ENCODE assay signal across 31 cellular contexts in the genomic region with DNA sequence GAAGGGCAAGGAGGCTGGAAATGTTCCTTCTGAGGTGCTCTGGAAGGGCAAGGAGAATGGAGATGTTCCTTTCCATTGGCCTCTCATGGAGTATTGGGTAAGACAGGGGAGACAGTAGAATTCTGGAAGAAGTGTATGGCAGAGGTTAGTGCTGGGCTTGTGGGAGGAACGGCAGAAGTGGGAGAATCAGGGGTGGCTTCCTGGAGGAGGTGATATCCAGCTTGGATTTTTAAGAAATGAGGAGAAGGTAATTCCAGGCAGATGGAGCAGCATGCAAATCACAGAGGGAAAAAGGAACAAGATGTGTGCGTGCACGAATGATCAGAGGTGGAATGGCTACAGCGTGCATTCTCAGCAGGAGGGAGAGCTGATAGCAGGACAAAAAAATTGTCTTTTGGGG. TPM values are rescaled to one million over a fixed set of nuclear protein-coding genes. Genes with fewer than 3 reads are reported as not detected.
"Had no signal": no experiment of that assay in that cellular context is flagged by ENCODE, and none has a peak within 500 bp of the region (broad histone marks: within the 10 kb centered on the region; RNA-seq: fewer than 3 reads in every experiment).

No MANE protein-coding gene starts in this region.

- ATAC-seq: stimulated activated effector memory CD8-positive, alpha-beta T cell treated with anti-CD3 and anti-CD28 coated beads, Interleukin-12 subunit alpha, Interleukin-12 subunit beta, amount 100 ng/mL, for 72 hours; stimulated activated memory B cell treated with anti-CD40 and anti-IgM and Interleukin-4, amounts not matched to agents 10 μg/mL and 1 μg/mL and 100 μg/mL, for 72 hours; stimulated activated naive B cell treated with anti-CD40 and anti-IgM and Interleukin-4, amounts not matched to agents 10 μg/mL and 1 μg/mL and 100 μg/mL, for 72 hours; stimulated activated naive CD8-positive, alpha-beta T cell treated with anti-CD3 and anti-CD28 coated beads, Interleukin-15, amount 100 ng/mL, for 72 hours; stimulated activated naive CD8-positive, alpha-beta T cell treated with anti-CD3 and anti-CD28 coated beads, Interleukin-15, Interleukin-2, amounts not matched to agents 100 U/mL and 50 U/mL, for 24 hours; upper lobe of right lung had no signal

- H3K9me3 ChIP-seq: stomach, suprapubic skin, testis, thoracic aorta, thyroid gland, tibial artery, tibial nerve, transverse colon, upper lobe of left lung, upper lobe of right lung, uterus, vagina had no signal

- FAIRE-seq: urothelium cell line had no signal

- H3K4me3 Mint-ChIP-seq: stimulated activated effector memory CD8-positive, alpha-beta T cell treated with anti-CD3 and anti-CD28 coated beads, Interleukin-12 subunit alpha, Interleukin-12 subunit beta, amount 100 ng/mL, for 72 hours; stimulated activated memory B cell treated with anti-CD40 and anti-IgM and Interleukin-4, amounts not matched to agents 10 μg/mL and 1 μg/mL and 100 μg/mL, for 72 hours; stimulated activated naive B cell treated with anti-CD40 and anti-IgM and Interleukin-4, amounts not matched to agents 10 μg/mL and 1 μg/mL and 100 μg/mL, for 72 hours; stimulated activated naive CD8-positive, alpha-beta T cell treated with anti-CD3 and anti-CD28 coated beads, Interleukin-15, amount 100 ng/mL, for 72 hours; stimulated activated naive CD8-positive, alpha-beta T cell treated with anti-CD3 and anti-CD28 coated beads, Interleukin-15, Interleukin-2, amounts not matched to agents 100 ng/mL and 50 ng/mL, for 24 hours; type B pancreatic cell had no signal

- H3K27ac ChIP-seq: stomach, suprapubic skin, testis, thoracic aorta, thyroid gland, tibial artery, tibial nerve, transverse colon, upper lobe of left lung, upper lobe of right lung, uterus, vagina had no signal

- H3K4me1 ChIP-seq: stomach, suprapubic skin, testis, thyroid gland, tibial artery, tibial nerve, transverse colon, upper lobe of left lung, upper lobe of right lung, uterus, vagina had no signal

- H3K27me3 ChIP-seq: testis, thyroid gland, tibial nerve, upper lobe of left lung, uterus, vagina had no signal

- H3K36me3 Mint-ChIP-seq: stimulated activated effector memory CD8-positive, alpha-beta T cell treated with anti-CD3 and anti-CD28 coated beads, Interleukin-12 subunit alpha, Interleukin-12 subunit beta, amount 100 ng/mL, for 72 hours; stimulated activated memory B cell treated with anti-CD40 and anti-IgM and Interleukin-4, amounts not matched to agents 10 μg/mL and 1 μg/mL and 100 μg/mL, for 72 hours; stimulated activated naive B cell treated with anti-CD40 and anti-IgM and Interleukin-4, amounts not matched to agents 10 μg/mL and 1 μg/mL and 100 μg/mL, for 72 hours; type B pancreatic cell had no signal

- H3K4me1 Mint-ChIP-seq: stimulated activated effector memory CD8-positive, alpha-beta T cell treated with anti-CD3 and anti-CD28 coated beads, Interleukin-12 subunit alpha, Interleukin-12 subunit beta, amount 100 ng/mL, for 72 hours; stimulated activated memory B cell treated with anti-CD40 and anti-IgM and Interleukin-4, amounts not matched to agents 10 μg/mL and 1 μg/mL and 100 μg/mL, for 72 hours; stimulated activated naive B cell treated with anti-CD40 and anti-IgM and Interleukin-4, amounts not matched to agents 10 μg/mL and 1 μg/mL and 100 μg/mL, for 72 hours; stimulated activated naive CD8-positive, alpha-beta T cell treated with anti-CD3 and anti-CD28 coated beads, Interleukin-15, amount 100 ng/mL, for 72 hours had no signal

- H3K27ac Mint-ChIP-seq: stimulated activated effector memory CD8-positive, alpha-beta T cell treated with anti-CD3 and anti-CD28 coated beads, Interleukin-12 subunit alpha, Interleukin-12 subunit beta, amount 100 ng/mL, for 72 hours; stimulated activated memory B cell treated with anti-CD40 and anti-IgM and Interleukin-4, amounts not matched to agents 10 μg/mL and 1 μg/mL and 100 μg/mL, for 72 hours; stimulated activated naive B cell treated with anti-CD40 and anti-IgM and Interleukin-4, amounts not matched to agents 10 μg/mL and 1 μg/mL and 100 μg/mL, for 72 hours; stimulated activated naive CD8-positive, alpha-beta T cell treated with anti-CD3 and anti-CD28 coated beads, Interleukin-15, Interleukin-2, amounts not matched to agents 100 ng/mL and 50 ng/mL, for 24 hours; type B pancreatic cell had no signal

- DNase-seq: stimulated activated CD4-positive, alpha-beta T cell treated with anti-CD3 and anti-CD28 coated beads, Interleukin-2, amount 100 ng/mL, for 48 hours; stimulated activated CD4-positive, alpha-beta T cell treated with anti-CD3 and anti-CD28 coated beads, Interleukin-4, amount 100 ng/mL, for 1 hour; stimulated activated CD4-positive, alpha-beta T cell treated with anti-CD3 and anti-CD28 coated beads, Interleukin-4, amount 100 ng/mL, for 24 hours; stimulated activated CD4-positive, alpha-beta T cell treated with anti-CD3 and anti-CD28 coated beads, Interleukin-4, amount 100 ng/mL, for 4 hours; stimulated activated CD8-positive, alpha-beta memory T cell treated with anti-CD3 and anti-CD28 coated beads, Interleukin-4, amount 100 ng/mL, for 48 hours; stimulated activated naive B cell treated with anti-CD40 and anti-IgM and Interleukin-4, amounts not matched to agents 10 μg/mL and 1 μg/mL and 100 μg/mL, for 72 hours; stimulated activated naive CD4-positive, alpha-beta T cell; stimulated activated naive CD4-positive, alpha-beta T cell treated with Interleukin-2 at 50 U/mL for 16 hours; stimulated activated naive CD8-positive, alpha-beta T cell treated with anti-CD3 and anti-CD28 coated beads, Interleukin-15, amount 100 ng/mL, for 72 hours; stimulated activated naive CD8-positive, alpha-beta T cell treated with anti-CD3 and anti-CD28 coated beads, Interleukin-15, Interleukin-2, amounts not matched to agents 100 U/mL and 50 U/mL, for 24 hours; stomach; substantia nigra; testis; thyroid gland; tibial artery; transverse colon; trophoblast cell; upper lobe of left lung; upper lobe of right lung; uterus had no signal

- H3K36me3 ChIP-seq: stomach, suprapubic skin, thoracic aorta, thyroid gland, tibial artery, tibial nerve, transverse colon, upper lobe of left lung, upper lobe of right lung, uterus, vagina had no signal

- H3K9me3 Mint-ChIP-seq: stimulated activated effector memory CD8-positive, alpha-beta T cell treated with anti-CD3 and anti-CD28 coated beads, Interleukin-12 subunit alpha, Interleukin-12 subunit beta, amount 100 ng/mL, for 72 hours; stimulated activated memory B cell treated with anti-CD40 and anti-IgM and Interleukin-4, amounts not matched to agents 10 μg/mL and 1 μg/mL and 100 μg/mL, for 72 hours; stimulated activated naive B cell treated with anti-CD40 and anti-IgM and Interleukin-4, amounts not matched to agents 10 μg/mL and 1 μg/mL and 100 μg/mL, for 72 hours; stimulated activated naive CD8-positive, alpha-beta T cell treated with anti-CD3 and anti-CD28 coated beads, Interleukin-15, amount 100 ng/mL, for 72 hours; stimulated activated naive CD8-positive, alpha-beta T cell treated with anti-CD3 and anti-CD28 coated beads, Interleukin-15, Interleukin-2, amounts not matched to agents 100 ng/mL and 50 ng/mL, for 24 hours; type B pancreatic cell had no signal

- H3K4me3 ChIP-seq: stomach, suprapubic skin, testis, thoracic aorta, thyroid gland, tibial artery, tibial nerve, transverse colon, upper lobe of left lung, upper lobe of right lung, uterus, vagina had no signal

RNA-seq across cellular contexts. Expression of a gene that starts 45.1 kb away (rescaled TPM):
- total RNA-seq: subcutaneous adipose tissue, suprapubic skin, thyroid gland, upper lobe of right lung, ureter, vagina had no signal
